10 cellular contexts compared by ENCODE assay signal in genomic region chr4:164700471-164700870, GRCh38. TPM values are rescaled to one million over a fixed set of nuclear protein-coding genes. Genes with fewer than 3 reads are reported as not detected.
A peak's percentile ranks its signal among the peaks of the same experiment; 100 is the strongest.
DNase-seq lines count a peak whose midpoint lies in the region; ATAC-seq and TF ChIP-seq lines count a peak whose summit lies in the region.
"Had no signal": no experiment of that assay in that cellular context is flagged by ENCODE, and none has a peak within 500 bp of the region (broad histone marks: within the 10 kb centered on the region; RNA-seq: fewer than 3 reads in every experiment).

No MANE protein-coding gene starts in this region.

- H3K27ac ChIP-seq in right cardiac atrium (ENCODE audit: low read length) (no peak overlapping the region), heart left ventricle (no peak overlapping the region), colonic mucosa (no peak overlapping the region), body of pancreas (no peak overlapping the region)
- H3K27ac ChIP-seq in CD8-positive, alpha-beta T cell (ENCODE audit: low read depth, low read length), result no peak overlapping the region

- intact Hi-C loops in right cardiac atrium (cut with DNase I) (no loop called here), heart left ventricle (cut with DNase I) (no loop called here), colonic mucosa (cut with DNase I) (no loop called here), body of pancreas (cut with DNase I) (no loop called here)
- intact Hi-C loops in CD8-positive, alpha-beta T cell (cut with DNase I, micrococcal nuclease), result no loop called here

- H3K36me3 ChIP-seq in heart left ventricle (no peaks in the 10 kb centered on the region), Loucy (ENCODE audit: insufficient read depth, low read length) (no peaks in the 10 kb centered on the region), colonic mucosa (no peaks in the 10 kb centered on the region), body of pancreas (replicated peaks in 1 of 2; ENCODE audit: insufficient read depth in 1 of 2, low read depth in 2 of 2) (no peaks in the 10 kb centered on the region)
- H3K36me3 ChIP-seq in CD8-positive, alpha-beta T cell (ENCODE audit: insufficient read depth, low read length), result no peaks in the 10 kb centered on the region

- H3K9ac ChIP-seq in Loucy (ENCODE audit: low read depth, low read length, poor library complexity, severe bottlenecking) (no peak overlapping the region), colonic mucosa (ENCODE audit: low read depth in 2 of 2, low read length in 2 of 2) (no peak overlapping the region)

- WGBS in right cardiac atrium, result 61% methylated on average over 10 of the region's 10 CpGs
- 57 to 67% (median 63%) methylated on average over 9 to 10 of the region's 10 CpGs for WGBS in heart left ventricle, 4 donors
- 57 to 62% methylated on average over 9 to 10 of the region's 10 CpGs for WGBS in body of pancreas, 2 donors

- no peaks in the 10 kb centered on the region for H3K79me2 ChIP-seq in Loucy (ENCODE audit: insufficient read depth, low read length)

- ATAC-seq in right cardiac atrium (peak in 1 of 2 donors; percentile 19), heart left ventricle (no peak), body of pancreas (no peak)
- ATAC-seq in CD8-positive, alpha-beta T cell, result no peak

- no peaks in the 10 kb centered on the region for H4K20me1 ChIP-seq in Loucy (ENCODE audit: insufficient read depth, low read length, poor library complexity, severe bottlenecking)

- H3K27ac Mint-ChIP-seq in type B pancreatic cell, result no peak overlapping the region
- H3K27ac Mint-ChIP-seq in CD8-positive, alpha-beta T cell, result no peak overlapping the region

- POLR2A ChIA-PET in CD8-positive, alpha-beta T cell (lab: Charles Lee), result no interaction called here

- no peak overlapping the region for H3K4me3 Mint-ChIP-seq in type B pancreatic cell
- H3K4me3 Mint-ChIP-seq in CD8-positive, alpha-beta T cell, result no peak overlapping the region
- H3K4me3 Mint-ChIP-seq: central memory CD8-positive, alpha-beta T cell had no signal

- H3K36me3 Mint-ChIP-seq in type B pancreatic cell, result no peaks in the 10 kb centered on the region
- H3K36me3 Mint-ChIP-seq in CD8-positive, alpha-beta T cell, result no peaks in the 10 kb centered on the region

- H3K27me3 ChIP-seq in right cardiac atrium (ENCODE audit: control insufficient read depth, insufficient read depth) (no peaks in the 10 kb centered on the region), heart left ventricle (no peaks in the 10 kb centered on the region), Loucy (ENCODE audit: insufficient read depth, low read length, poor library complexity, severe bottlenecking) (no peaks in the 10 kb centered on the region), colonic mucosa (no peaks in the 10 kb centered on the region), body of pancreas (no peaks in the 10 kb centered on the region)
- H3K27me3 ChIP-seq in CD8-positive, alpha-beta T cell (ENCODE audit: insufficient read depth, low read length), result no peaks in the 10 kb centered on the region

- TF ChIP-seq CTCF in heart left ventricle (IDR thresholded peaks at IDR 0.05) (no peak), Loucy (conservative IDR thresholded peaks at IDR 0.05; ENCODE audit: low read length) (peak; percentile 65), colonic mucosa (IDR thresholded peaks at IDR 0.05) (no peak), type B pancreatic cell (conservative IDR thresholded peaks at IDR 0.05) (peak; percentile 54), body of pancreas (IDR thresholded peaks at IDR 0.05) (no peak)
- TF ChIP-seq CTCF in CD8-positive, alpha-beta T cell (IDR thresholded peaks at IDR 0.05), result no peak

- H3K4me2 ChIP-seq in Loucy (ENCODE audit: low read depth, low read length, poor library complexity, severe bottlenecking), result no peak overlapping the region

- CTCF ChIA-PET in CD8-positive, alpha-beta T cell (lab: Charles Lee), result interaction anchor here (0.6 kb wide), 1 partner anchor 17 kb away, joined by 3 read pairs; no protein-coding TSS in a partner anchor

- no peaks in the 10 kb centered on the region for H3K4me1 ChIP-seq in right cardiac atrium (ENCODE audit: control insufficient read depth, insufficient read depth, low read length)
- no peaks in the 10 kb centered on the region for H3K4me1 ChIP-seq in heart left ventricle
- no peaks in the 10 kb centered on the region for H3K4me1 ChIP-seq in Loucy (ENCODE audit: insufficient read depth, low read length, poor library complexity, severe bottlenecking)
- H3K4me1 ChIP-seq in colonic mucosa, result no peaks in the 10 kb centered on the region
- no peaks in the 10 kb centered on the region for H3K4me1 ChIP-seq in CD8-positive, alpha-beta T cell (ENCODE audit: insufficient read depth, low read length)
- H3K4me1 ChIP-seq in body of pancreas, result no peaks in the 10 kb centered on the region

- H3K9me2 ChIP-seq in Loucy (replicated peaks; ENCODE audit: low read depth, low read length), result no peaks in the 10 kb centered on the region

- H2AFZ ChIP-seq in Loucy (ENCODE audit: low read length), result 0 out of 2 replicates have a peak overlapping the region, but pooled peaks have one; percentile 33

- H3K27me3 Mint-ChIP-seq in type B pancreatic cell, result no peaks in the 10 kb centered on the region
- peaks cover 2% of the 10 kb centered on the region for H3K27me3 Mint-ChIP-seq in CD8-positive, alpha-beta T cell (ENCODE audit: low read depth)

- no peaks in the 10 kb centered on the region for H3K9me3 Mint-ChIP-seq in type B pancreatic cell
- no peaks in the 10 kb centered on the region for H3K9me3 Mint-ChIP-seq in CD8-positive, alpha-beta T cell
- H3K9me3 Mint-ChIP-seq: central memory CD8-positive, alpha-beta T cell had no signal

- no peaks in the 10 kb centered on the region for H3K4me1 Mint-ChIP-seq in type B pancreatic cell (ENCODE audit: unreplicated experiment)
- no peaks in the 10 kb centered on the region for H3K4me1 Mint-ChIP-seq in CD8-positive, alpha-beta T cell (ENCODE audit: low read depth)
- H3K4me1 Mint-ChIP-seq: central memory CD8-positive, alpha-beta T cell had no signal

- TF ChIP-seq POLR2A in heart left ventricle (IDR thresholded peaks at IDR 0.05) (no peak), body of pancreas (IDR thresholded peaks at IDR 0.05) (no peak)

- H3K4me3 ChIP-seq in right cardiac atrium (ENCODE audit: low read length), result no peak overlapping the region
- H3K4me3 ChIP-seq in heart left ventricle, result no peak overlapping the region
- H3K4me3 ChIP-seq in Loucy (ENCODE audit: low read length, poor library complexity, severe bottlenecking), result no peak overlapping the region
- no peak overlapping the region for H3K4me3 ChIP-seq in colonic mucosa
- H3K4me3 ChIP-seq in CD8-positive, alpha-beta T cell (ENCODE audit: low read depth, low read length), result no peak overlapping the region
- no peak overlapping the region for H3K4me3 ChIP-seq in body of pancreas

- no peaks in the 10 kb centered on the region for H3F3A ChIP-seq in Loucy (ENCODE audit: low read depth)

- peak in 2 of 3 donors; percentile 23 to 42 for DNase-seq in right cardiac atrium
- DNase-seq in heart left ventricle, result no peak
- DNase-seq in colonic mucosa, result peak; percentile 23
- no peak for DNase-seq in type B pancreatic cell (ENCODE audit: extremely low spot score, unreplicated experiment)
- no peak for DNase-seq in hepatic stellate cell (ENCODE audit: low spot score)
- DNase-seq in CD8-positive, alpha-beta T cell, result no peak
- DNase-seq in body of pancreas, result no peak

- H3K9me3 ChIP-seq in right cardiac atrium (ENCODE audit: control insufficient read depth, low read length), result no peaks in the 10 kb centered on the region
- H3K9me3 ChIP-seq in heart left ventricle, result no peaks in the 10 kb centered on the region
- H3K9me3 ChIP-seq in Loucy (ENCODE audit: insufficient read depth, low read depth, low read length), result no peaks in the 10 kb centered on the region
- H3K9me3 ChIP-seq in colonic mucosa, result no peaks in the 10 kb centered on the region
- H3K9me3 ChIP-seq in CD8-positive, alpha-beta T cell (ENCODE audit: low read length), result no peaks in the 10 kb centered on the region
- no peaks in the 10 kb centered on the region for H3K9me3 ChIP-seq in body of pancreas

RNA-seq across cellular contexts. Expression of gene SMIM31, which starts 53.5 kb away (rescaled TPM):
- total RNA-seq in right cardiac atrium (not detected), heart left ventricle (not detected), colonic mucosa (10 to 100 TPM; 21.0 to 31.0 TPM), type B pancreatic cell (ENCODE audit: low replicate concordance) (not detected in 2 replicates), body of pancreas (1 to 10 TPM in 1 of 2 donors, under 1 TPM in 1; 0.78 to 2.6 TPM)
- polyA plus RNA-seq in right cardiac atrium (not detected), heart left ventricle (not detected)
- not detected for total RNA-seq in CD8-positive, alpha-beta T cell
- total RNA-seq: mononuclear cell had no signal

Comparison
In these comparisons a context has a peak if more than half of its experiments do, and no peak if none do; other contexts are left out.
1. DNase-seq: peak in right cardiac atrium (2 of 3) and colonic mucosa (single experiment); none in heart left ventricle (0 of 5), type B pancreatic cell (single experiment), hepatic stellate cell (single experiment), CD8-positive, alpha-beta T cell (0 of 7) and body of pancreas (0 of 4).
2. CTCF ChIP-seq: peak in Loucy (single experiment) and type B pancreatic cell (single experiment); none in heart left ventricle (0 of 12), colonic mucosa (single experiment), CD8-positive, alpha-beta T cell (single experiment) and body of pancreas (0 of 7).
3. RNA of gene SMIM31, which starts 53.5 kb away (total RNA-seq): 21.0 to 31.0 TPM in colonic mucosa; 0.78 to 2.6 TPM in body of pancreas, not detected in right cardiac atrium, not detected in heart left ventricle, not detected in type B pancreatic cell and not detected in CD8-positive, alpha-beta T cell; every median in the first group is over 4 times any median in the second.